19 cellular contexts compared by ENCODE assay signal in genomic region chr22:40982482-40983385, GRCh38. TPM values are rescaled to one million over a fixed set of nuclear protein-coding genes. Genes with fewer than 3 reads are reported as not detected.
DNase-seq lines count a peak whose midpoint lies in the region; ATAC-seq and TF ChIP-seq lines count a peak whose summit lies in the region.
"Had no signal": no experiment of that assay in that cellular context is flagged by ENCODE, and none has a peak within 500 bp of the region (broad histone marks: within the 10 kb centered on the region; RNA-seq: fewer than 3 reads in every experiment).

No MANE protein-coding gene starts in this region.

- no peak overlapping the region for H3K14ac ChIP-seq in H9 (ENCODE audit: insufficient read depth, low read length)

- no peaks in the 10 kb centered on the region; a peak in 1 of 4 replicates for H3K4me1 Mint-ChIP-seq in H9
- H3K4me1 Mint-ChIP-seq in activated CD8-positive, alpha-beta memory T cell treated with anti-CD3 and anti-CD28 coated beads, Interleukin-2, amount 10 ng/mL, durations not matched to agents 7 days and 5 days = no peaks in the 10 kb centered on the region
- H3K4me1 Mint-ChIP-seq in activated T-cell treated with anti-CD3 and anti-CD28 coated beads, Interleukin-2, amount 50 U/mL, for 24 hours (ENCODE audit: low read depth) = no peaks in the 10 kb centered on the region
- H3K4me1 Mint-ChIP-seq: activated CD4-positive, alpha-beta T cell treated with anti-CD3 and anti-CD28 coated beads for 36 hours; activated naive CD4-positive, alpha-beta T cell treated with anti-CD3 and anti-CD28 coated beads, Interleukin-2, amount 10 ng/mL, durations not matched to agents 7 days and 5 days; brain had no signal

- no CpG with 5 or more reads among the region's 21 CpGs for WGBS in H9 (ENCODE audit: extremely low coverage, insufficient read length, low lambda C conversion rate)
- 77 to 84% (median 80%) methylated on average over 19 to 21 of the region's 21 CpGs for WGBS in spleen, 5 donors

- H3K23ac ChIP-seq in H9 (ENCODE audit: insufficient read length, low read depth, low read length) = no peak overlapping the region

- no peaks in the 10 kb centered on the region for H3F3A ChIP-seq in SU-DHL-6 (ENCODE audit: insufficient read depth)

- no peak overlapping the region for H2BK15ac ChIP-seq in H9 (ENCODE audit: low read depth, low read length)

- H3K9ac ChIP-seq in H9 (ENCODE audit: extremely low read depth, insufficient read length, low read length) (no peak overlapping the region), SU-DHL-6 (ENCODE audit: low read length) (peak overlapping the region; percentile 35)

- no peaks in the 10 kb centered on the region for H3K9me3 Mint-ChIP-seq in H9
- H3K9me3 Mint-ChIP-seq in activated CD8-positive, alpha-beta memory T cell treated with anti-CD3 and anti-CD28 coated beads, Interleukin-2, amount 10 ng/mL, durations not matched to agents 7 days and 5 days (ENCODE audit: low read depth) = no peaks in the 10 kb centered on the region
- no peaks in the 10 kb centered on the region for H3K9me3 Mint-ChIP-seq in activated T-cell treated with anti-CD3 and anti-CD28 coated beads, Interleukin-2, amount 50 U/mL, for 24 hours
- H3K9me3 Mint-ChIP-seq: activated naive CD4-positive, alpha-beta T cell treated with anti-CD3 and anti-CD28 coated beads, Interleukin-2, amount 10 ng/mL, durations not matched to agents 7 days and 5 days; brain; T-helper 2 cell treated with Interferon-gamma antibody and Interleukin-4, amounts not matched to agents 5 μg/mL and 100 μg/mL, for 36 hours had no signal

- peak overlapping the region; percentile 63 for H4K5ac ChIP-seq in H9 (ENCODE audit: insufficient read length, low read depth, low read length)

- H3K9me3 ChIP-seq in H9 (ENCODE audit: control insufficient read depth, low read depth, low read length) (no peaks in the 10 kb centered on the region), SU-DHL-6 (ENCODE audit: insufficient read depth, low read length) (no peaks in the 10 kb centered on the region), left ventricle myocardium inferior (replicated peaks) (no peaks in the 10 kb centered on the region), spleen (no peaks in the 10 kb centered on the region)
- H3K9me3 ChIP-seq: HAP-1, thyroid gland had no signal

- CTCF ChIA-PET in activated CD8-positive, alpha-beta memory T cell treated with anti-CD3 and anti-CD28 coated beads, Interleukin-2, amount 10 ng/mL, durations not matched to agents 7 days and 5 days (lab: Charles Lee) = no interaction called here

- H3K4me3 ChIP-seq in SU-DHL-6 (ENCODE audit: insufficient read depth, low read length, poor library complexity, severe bottlenecking) (no peak overlapping the region), left ventricle myocardium inferior (no peak overlapping the region), spleen (no peak overlapping the region)
- H3K4me3 ChIP-seq: HAP-1, thyroid gland had no signal

- no peaks in the 10 kb centered on the region for H3K9me2 ChIP-seq in SU-DHL-6 (replicated peaks; ENCODE audit: insufficient read depth, low read length)

- no peaks in the 10 kb centered on the region for H3K79me1 ChIP-seq in H9 (ENCODE audit: insufficient read depth, low read depth, low read length, poor library complexity, severe bottlenecking)

- H4K8ac ChIP-seq in H9 (replicated peaks; ENCODE audit: insufficient read length, low read depth, low read length) = no peak overlapping the region

- no peak overlapping the region for H4K91ac ChIP-seq in H9 (ENCODE audit: insufficient read length, low read depth, low read length)

- H3K79me2 ChIP-seq in H9 (ENCODE audit: insufficient read depth, low read length) (peaks cover 2% of the 10 kb centered on the region; the same call in 1 of the 2 replicates), SU-DHL-6 (ENCODE audit: insufficient read depth, low read length) (no peaks in the 10 kb centered on the region)

- H3K23me2 ChIP-seq in H9 (ENCODE audit: insufficient read length, low read depth, low read length, poor library complexity, severe bottlenecking) = no peaks in the 10 kb centered on the region

- H3K27ac ChIP-seq in H9 (ENCODE audit: insufficient read length, low read depth, low read length) (no peak overlapping the region), SU-DHL-6 (ENCODE audit: low read depth, low read length) (peak overlapping the region; percentile 22), left ventricle myocardium inferior (replicated peaks) (peak overlapping the region; percentile 50), spleen (no peak overlapping the region)
- H3K27ac ChIP-seq: thyroid gland had no signal

- TF ChIP-seq POLR2A in spleen (IDR thresholded peaks at IDR 0.05) = no peak

- H3K56ac ChIP-seq in H9 (ENCODE audit: insufficient read length, low read depth, low read length) = no peak overlapping the region

- DNase-seq in H9 = no peak
- DNase-seq in left ventricle myocardium inferior = no peak
- DNase-seq in spleen = peak; percentile 74
- DNase-seq in activated CD8-positive, alpha-beta memory T cell treated with anti-CD3 and anti-CD28 coated beads, Interleukin-2, amount 10 ng/mL, durations not matched to agents 7 days and 5 days = no peak
- DNase-seq in activated T-cell treated with anti-CD3 and anti-CD28 coated beads, Interleukin-2, amount 50 U/mL, for 24 hours = no peak
- DNase-seq: activated CD4-positive, alpha-beta T cell treated with anti-CD3 and anti-CD28 coated beads for 36 hours; activated naive CD4-positive, alpha-beta T cell treated with anti-CD3 and anti-CD28 coated beads, Interleukin-2, amount 10 ng/mL, durations not matched to agents 7 days and 5 days; DND-41; left colon; NCI-H1105; SIG-M5; thyroid gland had no signal

- H3K4me2 ChIP-seq in H9 (ENCODE audit: insufficient read depth, insufficient read length, low read length) = no peak overlapping the region
- H3K4me2 ChIP-seq in SU-DHL-6 (ENCODE audit: low read depth, low read length, poor library complexity, severe bottlenecking) = peak overlapping the region; percentile 25

- no peak overlapping the region for H2AFZ ChIP-seq in H9 (ENCODE audit: low read length)
- peak overlapping the region; percentile 29 for H2AFZ ChIP-seq in SU-DHL-6 (ENCODE audit: low read depth, low read length, severe bottlenecking)

- H3K27ac Mint-ChIP-seq in H9 = peak overlapping the region in 2 of 3 experiments; percentile 55 to 73; a peak in 3 of 7 replicates
- H3K27ac Mint-ChIP-seq in activated CD8-positive, alpha-beta memory T cell treated with anti-CD3 and anti-CD28 coated beads, Interleukin-2, amount 10 ng/mL, durations not matched to agents 7 days and 5 days = no peak overlapping the region
- H3K27ac Mint-ChIP-seq in activated T-cell treated with anti-CD3 and anti-CD28 coated beads, Interleukin-2, amount 50 U/mL, for 24 hours = no peak overlapping the region
- H3K27ac Mint-ChIP-seq: activated CD4-positive, alpha-beta T cell treated with anti-CD3 and anti-CD28 coated beads for 36 hours; activated naive CD4-positive, alpha-beta T cell treated with anti-CD3 and anti-CD28 coated beads, Interleukin-2, amount 10 ng/mL, durations not matched to agents 7 days and 5 days; T-helper 2 cell treated with Interferon-gamma antibody and Interleukin-4, amounts not matched to agents 5 μg/mL and 100 μg/mL, for 36 hours had no signal

- H3K36me3 ChIP-seq in SU-DHL-6 (ENCODE audit: low read length) (no peaks in the 10 kb centered on the region), left ventricle myocardium inferior (no peaks in the 10 kb centered on the region), spleen (no peaks in the 10 kb centered on the region)
- H3K36me3 ChIP-seq: HAP-1, thyroid gland had no signal

- no peak overlapping the region for H3K4ac ChIP-seq in H9 (ENCODE audit: low read depth, low read length)

- no peak overlapping the region for H2AK5ac ChIP-seq in H9 (ENCODE audit: insufficient read length, low read length)

- no peak overlapping the region for H2BK20ac ChIP-seq in H9 (ENCODE audit: low read depth, low read length, poor library complexity, severe bottlenecking)

- H3T11ph ChIP-seq in H9 (ENCODE audit: low read length) = no peak overlapping the region

- no peaks in the 10 kb centered on the region for H3K27me3 Mint-ChIP-seq in H9 (ENCODE audit: low read depth)
- no peaks in the 10 kb centered on the region for H3K27me3 Mint-ChIP-seq in activated CD8-positive, alpha-beta memory T cell treated with anti-CD3 and anti-CD28 coated beads, Interleukin-2, amount 10 ng/mL, durations not matched to agents 7 days and 5 days
- no peaks in the 10 kb centered on the region for H3K27me3 Mint-ChIP-seq in activated T-cell treated with anti-CD3 and anti-CD28 coated beads, Interleukin-2, amount 50 U/mL, for 24 hours
- H3K27me3 Mint-ChIP-seq: activated CD4-positive, alpha-beta T cell treated with anti-CD3 and anti-CD28 coated beads for 36 hours; activated naive CD4-positive, alpha-beta T cell treated with anti-CD3 and anti-CD28 coated beads, Interleukin-2, amount 10 ng/mL, durations not matched to agents 7 days and 5 days; brain had no signal

- intact Hi-C loops in left ventricle myocardium inferior (cut with micrococcal nuclease) = no loop called here
- intact Hi-C loops in spleen (cut with DNase I; ENCODE audit: low total_unique reads) = no loop called here

- H4K20me1 ChIP-seq in H9 (ENCODE audit: control insufficient read depth, insufficient read depth, insufficient read length) = no peaks in the 10 kb centered on the region
- H4K20me1 ChIP-seq in SU-DHL-6 (ENCODE audit: low read depth, low read length) = no peaks in the 10 kb centered on the region

- H2BK120ac ChIP-seq in H9 (ENCODE audit: low read depth, low read length, poor library complexity, severe bottlenecking) = no peak overlapping the region

- H3K4me1 ChIP-seq in H9 (ENCODE audit: insufficient read depth, low read length) (no peaks in the 10 kb centered on the region), left ventricle myocardium inferior (peaks cover 11% of the 10 kb centered on the region), spleen (peaks cover 0 to 15% (median 12%) of the 10 kb centered on the region in 6 donors)
- H3K4me1 ChIP-seq: HAP-1, thyroid gland had no signal

- no peak overlapping the region for H2BK5ac ChIP-seq in H9 (ENCODE audit: insufficient read length, low read length)

- H3K36me3 Mint-ChIP-seq in H9 (ENCODE audit: insufficient read depth in 1 of 3, low read depth in 3 of 3) = no peaks in the 10 kb centered on the region; a peak in 1 of 7 replicates
- no peaks in the 10 kb centered on the region for H3K36me3 Mint-ChIP-seq in activated CD8-positive, alpha-beta memory T cell treated with anti-CD3 and anti-CD28 coated beads, Interleukin-2, amount 10 ng/mL, durations not matched to agents 7 days and 5 days
- no peaks in the 10 kb centered on the region for H3K36me3 Mint-ChIP-seq in activated T-cell treated with anti-CD3 and anti-CD28 coated beads, Interleukin-2, amount 50 U/mL, for 24 hours (ENCODE audit: low read depth)
- H3K36me3 Mint-ChIP-seq: activated naive CD4-positive, alpha-beta T cell treated with anti-CD3 and anti-CD28 coated beads, Interleukin-2, amount 10 ng/mL, durations not matched to agents 7 days and 5 days; brain; CD14-positive monocyte had no signal

- H3K18ac ChIP-seq in H9 (ENCODE audit: insufficient read length, low read depth, low read length) = no peak overlapping the region

- no peak overlapping the region for H3K4me3 Mint-ChIP-seq in H9
- H3K4me3 Mint-ChIP-seq in activated CD8-positive, alpha-beta memory T cell treated with anti-CD3 and anti-CD28 coated beads, Interleukin-2, amount 10 ng/mL, durations not matched to agents 7 days and 5 days = no peak overlapping the region
- H3K4me3 Mint-ChIP-seq in activated T-cell treated with anti-CD3 and anti-CD28 coated beads, Interleukin-2, amount 50 U/mL, for 24 hours = no peak overlapping the region
- H3K4me3 Mint-ChIP-seq: activated CD4-positive, alpha-beta T cell treated with anti-CD3 and anti-CD28 coated beads for 36 hours; activated naive CD4-positive, alpha-beta T cell treated with anti-CD3 and anti-CD28 coated beads, Interleukin-2, amount 10 ng/mL, durations not matched to agents 7 days and 5 days; brain; CD14-positive monocyte; T-helper 2 cell treated with Interferon-gamma antibody and Interleukin-4, amounts not matched to agents 5 μg/mL and 100 μg/mL, for 36 hours had no signal

- no peak overlapping the region for H2BK12ac ChIP-seq in H9 (ENCODE audit: insufficient read length, low read depth, low read length)

- TF ChIP-seq CTCF in H9 (conservative IDR thresholded peaks at IDR 0.05) (no peak), SU-DHL-6 (IDR thresholded peaks at IDR 0.05; ENCODE audit: insufficient read depth, low read length, poor library complexity, severe bottlenecking) (no peak), left ventricle myocardium inferior (IDR thresholded peaks at IDR 0.05; ENCODE audit: borderline replicate concordance) (no peak), spleen (IDR thresholded peaks at IDR 0.05 in 8 of 11, conservative IDR thresholded peaks at IDR 0.05 in 3 of 11) (no peak)

- no peak for ATAC-seq in activated CD8-positive, alpha-beta memory T cell treated with anti-CD3 and anti-CD28 coated beads, Interleukin-2, amount 10 ng/mL, durations not matched to agents 7 days and 5 days
- no peak for ATAC-seq in GM19463 (IDR thresholded peaks at IDR 0.05; ENCODE audit: unreplicated experiment)
- ATAC-seq in HG02678 (IDR thresholded peaks at IDR 0.05; ENCODE audit: unreplicated experiment) = no peak
- ATAC-seq: activated CD4-positive, alpha-beta T cell treated with anti-CD3 and anti-CD28 coated beads for 36 hours; left colon had no signal

- no peaks in the 10 kb centered on the region for H3K27me3 ChIP-seq in H9 (ENCODE audit: insufficient read depth, low read length)
- no peaks in the 10 kb centered on the region for H3K27me3 ChIP-seq in SU-DHL-6 (ENCODE audit: low read length)
- no peaks in the 10 kb centered on the region for H3K27me3 ChIP-seq in left ventricle myocardium inferior (ENCODE audit: low read depth)
- H3K27me3 ChIP-seq in spleen (replicated peaks in 1 of 7) = no peaks in the 10 kb centered on the region
- H3K27me3 ChIP-seq: thyroid gland had no signal

RNA-seq across cellular contexts. Expression of gene RBX1, which starts 31.6 kb away (rescaled TPM):
- total RNA-seq in H9 (2021) (79.1 and 85.6 TPM in 2 replicates), left ventricle myocardium inferior (69.7 TPM), spleen (10 to 100 TPM; 28.0 to 45.6 (median 40.7) TPM)
- 10 to 100 TPM; 73.2 to 86.8 (median 83.9) TPM for polyA plus RNA-seq in spleen
- total RNA-seq in activated CD8-positive, alpha-beta memory T cell treated with anti-CD3 and anti-CD28 coated beads, Interleukin-2, amount 10 ng/mL, durations not matched to agents 7 days and 5 days = 10 to 100 TPM; 76.9 to 82.8 TPM

Comparison
In these comparisons a context has a peak if more than half of its experiments do, and no peak if none do; other contexts are left out.
1. H3K27ac ChIP-seq: peak in SU-DHL-6 (single experiment) and left ventricle myocardium inferior (single experiment); none in H9 (single experiment) and spleen (0 of 8).
2. H3K27ac Mint-ChIP-seq: peak in H9 (2 of 3); none in activated CD8-positive, alpha-beta memory T cell treated with anti-CD3 and anti-CD28 coated beads, Interleukin-2, amount 10 ng/mL, durations not matched to agents 7 days and 5 days (single experiment) and activated T-cell treated with anti-CD3 and anti-CD28 coated beads, Interleukin-2, amount 50 U/mL, for 24 hours (single experiment).